1 cellular context compared by ENCODE assay signal in the genomic region with DNA sequence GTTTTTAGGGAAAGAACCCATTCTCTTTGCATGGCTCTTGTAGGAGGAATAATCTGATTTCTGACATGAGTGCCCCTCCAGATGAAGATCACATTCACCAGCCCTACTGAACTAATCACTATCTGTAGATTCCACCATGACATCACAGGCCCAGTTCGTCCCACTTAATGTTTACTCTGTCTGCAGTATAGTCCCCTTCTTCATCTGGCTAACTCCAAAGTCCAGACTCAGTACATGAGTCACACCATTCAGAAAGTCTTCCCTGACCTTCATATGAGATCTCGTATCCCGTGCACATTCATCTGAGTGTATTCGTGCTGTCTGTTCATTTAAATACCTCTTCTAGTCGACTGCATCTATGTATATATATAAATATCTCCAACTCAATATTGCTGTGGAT.
A peak's percentile ranks its signal among the peaks of the same experiment; 100 is the strongest.
TF ChIP-seq lines count a peak whose summit lies in the region.

No MANE protein-coding gene starts in this region.

TF ChIP-seq in HepG2, 621 proteins besides CTCF, POLR2A, EP300 and RAD21 (continued from another document and continues in another):
- TF ChIP-seq, protein P1, sequence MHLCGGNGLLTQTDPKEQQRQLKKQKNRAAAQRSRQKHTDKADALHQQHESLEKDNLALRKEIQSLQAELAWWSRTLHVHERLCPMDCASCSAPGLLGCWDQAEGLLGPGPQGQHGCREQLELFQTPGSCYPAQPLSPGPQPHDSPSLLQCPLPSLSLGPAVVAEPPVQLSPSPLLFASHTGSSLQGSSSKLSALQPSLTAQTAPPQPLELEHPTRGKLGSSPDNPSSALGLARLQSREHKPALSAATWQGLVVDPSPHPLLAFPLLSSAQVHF (CRISPR knock-in tag; IDR thresholded peaks at IDR 0.05) = no peak
- peak; percentile 82 for TF ChIP-seq ZBTB21 (CRISPR knock-in tag; IDR thresholded peaks at IDR 0.05)
- TF ChIP-seq ZNF121 (CRISPR knock-in tag; IDR thresholded peaks at IDR 0.05) = no peak
- peak; percentile 86 for TF ChIP-seq HNF4A (CRISPR knock-in tag; IDR thresholded peaks at IDR 0.05)
- 0 out of 2 replicates have a peak, but pooled peaks have one; percentile 47 for TF ChIP-seq HHEX (CRISPR knock-in tag; IDR thresholded peaks at IDR 0.05)
- peak; percentile 79; the same call in 1 of the 2 replicates for TF ChIP-seq JUN (CRISPR knock-in tag; IDR thresholded peaks at IDR 0.05)
- TF ChIP-seq JUNB (CRISPR knock-in tag; IDR thresholded peaks at IDR 0.05; ENCODE audit: borderline replicate concordance) = peak; percentile 66; the same call in 1 of the 2 replicates
- no peak for TF ChIP-seq SRSF1 (optimal IDR thresholded peaks at IDR 0.05; ENCODE audit: low read depth, low read length)
- peak; percentile 79 for TF ChIP-seq FOXA3 (CRISPR knock-in tag; IDR thresholded peaks at IDR 0.05)
- TF ChIP-seq NFIC (IDR thresholded peaks at IDR 0.05; ENCODE audit: low read length) = 0 out of 2 replicates have a peak, but pooled peaks have one; percentile 34
- no peak for TF ChIP-seq MBNL3 (CRISPR knock-in tag; conservative IDR thresholded peaks at IDR 0.05)
- TF ChIP-seq CHD2 (IDR thresholded peaks at IDR 0.05; ENCODE audit: low read depth, low read length) = 0 out of 2 replicates have a peak, but pooled peaks have one; percentile 40
- TF ChIP-seq ZSCAN21 (CRISPR knock-in tag; IDR thresholded peaks at IDR 0.05; ENCODE audit: borderline replicate concordance) = no peak
- TF ChIP-seq IRF2 (CRISPR knock-in tag; IDR thresholded peaks at IDR 0.05) = peak; percentile 47; the same call in 1 of the 2 replicates
- TF ChIP-seq, protein P2, sequence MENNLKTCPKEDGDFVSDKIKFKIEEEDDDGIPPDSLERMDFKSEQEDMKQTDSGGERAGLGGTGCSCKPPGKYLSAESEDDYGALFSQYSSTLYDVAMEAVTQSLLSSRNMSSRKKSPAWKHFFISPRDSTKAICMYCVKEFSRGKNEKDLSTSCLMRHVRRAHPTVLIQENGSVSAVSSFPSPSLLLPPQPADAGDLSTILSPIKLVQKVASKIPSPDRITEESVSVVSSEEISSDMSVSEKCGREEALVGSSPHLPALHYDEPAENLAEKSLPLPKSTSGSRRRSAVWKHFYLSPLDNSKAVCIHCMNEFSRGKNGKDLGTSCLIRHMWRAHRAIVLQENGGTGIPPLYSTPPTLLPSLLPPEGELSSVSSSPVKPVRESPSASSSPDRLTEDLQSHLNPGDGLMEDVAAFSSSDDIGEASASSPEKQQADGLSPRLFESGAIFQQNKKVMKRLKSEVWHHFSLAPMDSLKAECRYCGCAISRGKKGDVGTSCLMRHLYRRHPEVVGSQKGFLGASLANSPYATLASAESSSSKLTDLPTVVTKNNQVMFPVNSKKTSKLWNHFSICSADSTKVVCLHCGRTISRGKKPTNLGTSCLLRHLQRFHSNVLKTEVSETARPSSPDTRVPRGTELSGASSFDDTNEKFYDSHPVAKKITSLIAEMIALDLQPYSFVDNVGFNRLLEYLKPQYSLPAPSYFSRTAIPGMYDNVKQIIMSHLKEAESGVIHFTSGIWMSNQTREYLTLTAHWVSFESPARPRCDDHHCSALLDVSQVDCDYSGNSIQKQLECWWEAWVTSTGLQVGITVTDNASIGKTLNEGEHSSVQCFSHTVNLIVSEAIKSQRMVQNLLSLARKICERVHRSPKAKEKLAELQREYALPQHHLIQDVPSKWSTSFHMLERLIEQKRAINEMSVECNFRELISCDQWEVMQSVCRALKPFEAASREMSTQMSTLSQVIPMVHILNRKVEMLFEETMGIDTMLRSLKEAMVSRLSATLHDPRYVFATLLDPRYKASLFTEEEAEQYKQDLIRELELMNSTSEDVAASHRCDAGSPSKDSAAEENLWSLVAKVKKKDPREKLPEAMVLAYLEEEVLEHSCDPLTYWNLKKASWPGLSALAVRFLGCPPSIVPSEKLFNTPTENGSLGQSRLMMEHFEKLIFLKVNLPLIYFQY (CRISPR knock-in tag; IDR thresholded peaks at IDR 0.05; ENCODE audit: borderline replicate concordance) = peak; percentile 86; the same call in 1 of the 2 replicates
- TF ChIP-seq SIN3A (IDR thresholded peaks at IDR 0.05; ENCODE audit: borderline replicate concordance, low read depth, low read length) = no peak
- TF ChIP-seq ZNF792 (CRISPR knock-in tag; IDR thresholded peaks at IDR 0.05) = peak; percentile 97
- no peak for TF ChIP-seq GABPA (IDR thresholded peaks at IDR 0.05; ENCODE audit: low read depth, low read length)
- no peak for TF ChIP-seq GABPA (CRISPR knock-in tag; IDR thresholded peaks at IDR 0.05; ENCODE audit: low read depth)
- TF ChIP-seq FOXO1 (CRISPR knock-in tag; IDR thresholded peaks at IDR 0.05) = peak; percentile 54; the same call in 1 of the 2 replicates
- no peak for TF ChIP-seq ZNF788 (CRISPR knock-in tag; IDR thresholded peaks at IDR 0.05; ENCODE audit: borderline replicate concordance)
- TF ChIP-seq SATB2 (CRISPR knock-in tag; IDR thresholded peaks at IDR 0.05) = no peak
- 0 out of 2 replicates have a peak, but pooled peaks have one; percentile 74 for TF ChIP-seq MIER3 (CRISPR knock-in tag; IDR thresholded peaks at IDR 0.05; ENCODE audit: borderline replicate concordance)
- peak; percentile 97 for TF ChIP-seq FOSL2 (CRISPR knock-in tag; IDR thresholded peaks at IDR 0.05)
- TF ChIP-seq ZNF331 (CRISPR knock-in tag; IDR thresholded peaks at IDR 0.05) = peak; percentile 36; the same call in 1 of the 2 replicates
- TF ChIP-seq, protein P3, sequence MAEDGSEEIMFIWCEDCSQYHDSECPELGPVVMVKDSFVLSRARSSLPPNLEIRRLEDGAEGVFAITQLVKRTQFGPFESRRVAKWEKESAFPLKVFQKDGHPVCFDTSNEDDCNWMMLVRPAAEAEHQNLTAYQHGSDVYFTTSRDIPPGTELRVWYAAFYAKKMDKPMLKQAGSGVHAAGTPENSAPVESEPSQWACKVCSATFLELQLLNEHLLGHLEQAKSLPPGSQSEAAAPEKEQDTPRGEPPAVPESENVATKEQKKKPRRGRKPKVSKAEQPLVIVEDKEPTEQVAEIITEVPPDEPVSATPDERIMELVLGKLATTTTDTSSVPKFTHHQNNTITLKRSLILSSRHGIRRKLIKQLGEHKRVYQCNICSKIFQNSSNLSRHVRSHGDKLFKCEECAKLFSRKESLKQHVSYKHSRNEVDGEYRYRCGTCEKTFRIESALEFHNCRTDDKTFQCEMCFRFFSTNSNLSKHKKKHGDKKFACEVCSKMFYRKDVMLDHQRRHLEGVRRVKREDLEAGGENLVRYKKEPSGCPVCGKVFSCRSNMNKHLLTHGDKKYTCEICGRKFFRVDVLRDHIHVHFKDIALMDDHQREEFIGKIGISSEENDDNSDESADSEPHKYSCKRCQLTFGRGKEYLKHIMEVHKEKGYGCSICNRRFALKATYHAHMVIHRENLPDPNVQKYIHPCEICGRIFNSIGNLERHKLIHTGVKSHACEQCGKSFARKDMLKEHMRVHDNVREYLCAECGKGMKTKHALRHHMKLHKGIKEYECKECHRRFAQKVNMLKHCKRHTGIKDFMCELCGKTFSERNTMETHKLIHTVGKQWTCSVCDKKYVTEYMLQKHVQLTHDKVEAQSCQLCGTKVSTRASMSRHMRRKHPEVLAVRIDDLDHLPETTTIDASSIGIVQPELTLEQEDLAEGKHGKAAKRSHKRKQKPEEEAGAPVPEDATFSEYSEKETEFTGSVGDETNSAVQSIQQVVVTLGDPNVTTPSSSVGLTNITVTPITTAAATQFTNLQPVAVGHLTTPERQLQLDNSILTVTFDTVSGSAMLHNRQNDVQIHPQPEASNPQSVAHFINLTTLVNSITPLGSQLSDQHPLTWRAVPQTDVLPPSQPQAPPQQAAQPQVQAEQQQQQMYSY (CRISPR knock-in tag; IDR thresholded peaks at IDR 0.05) = no peak
- no peak for TF ChIP-seq ZNF776 (CRISPR knock-in tag; IDR thresholded peaks at IDR 0.05)
- peak; percentile 65 for TF ChIP-seq ATF1 (CRISPR knock-in tag; IDR thresholded peaks at IDR 0.05)
- TF ChIP-seq, protein P4, sequence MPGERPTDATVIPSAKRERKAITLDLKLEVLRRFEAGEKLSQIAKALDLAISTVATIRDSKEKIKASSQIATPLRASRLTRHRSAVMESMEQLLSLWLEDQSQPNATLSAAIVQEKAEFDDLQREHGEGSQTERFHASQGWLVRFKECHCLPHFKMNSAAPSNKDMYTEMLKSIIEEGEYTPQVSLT (CRISPR knock-in tag; IDR thresholded peaks at IDR 0.05; ENCODE audit: borderline replicate concordance, low read depth) = no peak
- TF ChIP-seq ZNF136 (CRISPR knock-in tag; IDR thresholded peaks at IDR 0.05; ENCODE audit: low read depth) = no peak
- TF ChIP-seq ZNF558 (CRISPR knock-in tag; IDR thresholded peaks at IDR 0.05; ENCODE audit: borderline replicate concordance) = no peak
- TF ChIP-seq TEAD3 (CRISPR knock-in tag; optimal IDR thresholded peaks at IDR 0.05; ENCODE audit: borderline replicate concordance) = peak; percentile 49
- TF ChIP-seq, protein P5, sequence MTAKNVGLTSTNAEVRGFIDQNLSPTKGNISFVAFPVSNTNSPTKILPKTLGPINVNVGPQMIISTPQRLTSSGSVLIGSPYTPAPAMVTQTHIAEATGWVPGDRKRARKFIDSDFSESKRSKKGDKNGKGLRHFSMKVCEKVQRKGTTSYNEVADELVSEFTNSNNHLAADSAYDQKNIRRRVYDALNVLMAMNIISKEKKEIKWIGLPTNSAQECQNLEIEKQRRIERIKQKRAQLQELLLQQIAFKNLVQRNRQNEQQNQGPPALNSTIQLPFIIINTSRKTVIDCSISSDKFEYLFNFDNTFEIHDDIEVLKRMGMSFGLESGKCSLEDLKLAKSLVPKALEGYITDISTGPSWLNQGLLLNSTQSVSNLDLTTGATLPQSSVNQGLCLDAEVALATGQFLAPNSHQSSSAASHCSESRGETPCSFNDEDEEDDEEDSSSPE (CRISPR knock-in tag; IDR thresholded peaks at IDR 0.05) = no peak
- TF ChIP-seq RARA (CRISPR knock-in tag; IDR thresholded peaks at IDR 0.05) = peak; percentile 58
- TF ChIP-seq ZNF235 (CRISPR knock-in tag; IDR thresholded peaks at IDR 0.05; ENCODE audit: borderline replicate concordance) = no peak
- TF ChIP-seq, protein P6, sequence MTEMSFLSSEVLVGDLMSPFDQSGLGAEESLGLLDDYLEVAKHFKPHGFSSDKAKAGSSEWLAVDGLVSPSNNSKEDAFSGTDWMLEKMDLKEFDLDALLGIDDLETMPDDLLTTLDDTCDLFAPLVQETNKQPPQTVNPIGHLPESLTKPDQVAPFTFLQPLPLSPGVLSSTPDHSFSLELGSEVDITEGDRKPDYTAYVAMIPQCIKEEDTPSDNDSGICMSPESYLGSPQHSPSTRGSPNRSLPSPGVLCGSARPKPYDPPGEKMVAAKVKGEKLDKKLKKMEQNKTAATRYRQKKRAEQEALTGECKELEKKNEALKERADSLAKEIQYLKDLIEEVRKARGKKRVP (CRISPR knock-in tag; IDR thresholded peaks at IDR 0.05) = no peak
- TF ChIP-seq, protein P7, sequence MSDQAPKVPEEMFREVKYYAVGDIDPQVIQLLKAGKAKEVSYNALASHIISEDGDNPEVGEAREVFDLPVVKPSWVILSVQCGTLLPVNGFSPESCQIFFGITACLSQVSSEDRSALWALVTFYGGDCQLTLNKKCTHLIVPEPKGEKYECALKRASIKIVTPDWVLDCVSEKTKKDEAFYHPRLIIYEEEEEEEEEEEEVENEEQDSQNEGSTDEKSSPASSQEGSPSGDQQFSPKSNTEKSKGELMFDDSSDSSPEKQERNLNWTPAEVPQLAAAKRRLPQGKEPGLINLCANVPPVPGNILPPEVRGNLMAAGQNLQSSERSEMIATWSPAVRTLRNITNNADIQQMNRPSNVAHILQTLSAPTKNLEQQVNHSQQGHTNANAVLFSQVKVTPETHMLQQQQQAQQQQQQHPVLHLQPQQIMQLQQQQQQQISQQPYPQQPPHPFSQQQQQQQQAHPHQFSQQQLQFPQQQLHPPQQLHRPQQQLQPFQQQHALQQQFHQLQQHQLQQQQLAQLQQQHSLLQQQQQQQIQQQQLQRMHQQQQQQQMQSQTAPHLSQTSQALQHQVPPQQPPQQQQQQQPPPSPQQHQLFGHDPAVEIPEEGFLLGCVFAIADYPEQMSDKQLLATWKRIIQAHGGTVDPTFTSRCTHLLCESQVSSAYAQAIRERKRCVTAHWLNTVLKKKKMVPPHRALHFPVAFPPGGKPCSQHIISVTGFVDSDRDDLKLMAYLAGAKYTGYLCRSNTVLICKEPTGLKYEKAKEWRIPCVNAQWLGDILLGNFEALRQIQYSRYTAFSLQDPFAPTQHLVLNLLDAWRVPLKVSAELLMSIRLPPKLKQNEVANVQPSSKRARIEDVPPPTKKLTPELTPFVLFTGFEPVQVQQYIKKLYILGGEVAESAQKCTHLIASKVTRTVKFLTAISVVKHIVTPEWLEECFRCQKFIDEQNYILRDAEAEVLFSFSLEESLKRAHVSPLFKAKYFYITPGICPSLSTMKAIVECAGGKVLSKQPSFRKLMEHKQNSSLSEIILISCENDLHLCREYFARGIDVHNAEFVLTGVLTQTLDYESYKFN (CRISPR knock-in tag; conservative IDR thresholded peaks at IDR 0.05) = peak; percentile 64; the same call in 1 of the 2 replicates
- peak; percentile 83 for TF ChIP-seq ESRRA (CRISPR knock-in tag; IDR thresholded peaks at IDR 0.05; ENCODE audit: low read depth)
- TF ChIP-seq ZNF572 (CRISPR knock-in tag; IDR thresholded peaks at IDR 0.05) = no peak
- TF ChIP-seq HDAC1 (CRISPR knock-in tag; IDR thresholded peaks at IDR 0.05) = 0 out of 2 replicates have a peak, but pooled peaks have one; percentile 20
- 0 out of 2 replicates have a peak, but pooled peaks have one; percentile 36 for TF ChIP-seq ZSCAN9 (CRISPR knock-in tag; IDR thresholded peaks at IDR 0.05; ENCODE audit: borderline replicate concordance)
- TF ChIP-seq, protein P8, sequence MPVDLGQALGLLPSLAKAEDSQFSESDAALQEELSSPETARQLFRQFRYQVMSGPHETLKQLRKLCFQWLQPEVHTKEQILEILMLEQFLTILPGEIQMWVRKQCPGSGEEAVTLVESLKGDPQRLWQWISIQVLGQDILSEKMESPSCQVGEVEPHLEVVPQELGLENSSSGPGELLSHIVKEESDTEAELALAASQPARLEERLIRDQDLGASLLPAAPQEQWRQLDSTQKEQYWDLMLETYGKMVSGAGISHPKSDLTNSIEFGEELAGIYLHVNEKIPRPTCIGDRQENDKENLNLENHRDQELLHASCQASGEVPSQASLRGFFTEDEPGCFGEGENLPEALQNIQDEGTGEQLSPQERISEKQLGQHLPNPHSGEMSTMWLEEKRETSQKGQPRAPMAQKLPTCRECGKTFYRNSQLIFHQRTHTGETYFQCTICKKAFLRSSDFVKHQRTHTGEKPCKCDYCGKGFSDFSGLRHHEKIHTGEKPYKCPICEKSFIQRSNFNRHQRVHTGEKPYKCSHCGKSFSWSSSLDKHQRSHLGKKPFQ (CRISPR knock-in tag; IDR thresholded peaks at IDR 0.05; ENCODE audit: insufficient replicate concordance) = peak; percentile 41
- no peak for TF ChIP-seq CBX5 (CRISPR knock-in tag; IDR thresholded peaks at IDR 0.05; ENCODE audit: borderline replicate concordance)
- TF ChIP-seq, protein P9, sequence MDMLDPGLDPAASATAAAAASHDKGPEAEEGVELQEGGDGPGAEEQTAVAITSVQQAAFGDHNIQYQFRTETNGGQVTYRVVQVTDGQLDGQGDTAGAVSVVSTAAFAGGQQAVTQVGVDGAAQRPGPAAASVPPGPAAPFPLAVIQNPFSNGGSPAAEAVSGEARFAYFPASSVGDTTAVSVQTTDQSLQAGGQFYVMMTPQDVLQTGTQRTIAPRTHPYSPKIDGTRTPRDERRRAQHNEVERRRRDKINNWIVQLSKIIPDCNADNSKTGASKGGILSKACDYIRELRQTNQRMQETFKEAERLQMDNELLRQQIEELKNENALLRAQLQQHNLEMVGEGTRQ (IDR thresholded peaks at IDR 0.05; ENCODE audit: low read depth, low read length) = no peak
- TF ChIP-seq, protein P9 (CRISPR knock-in tag; IDR thresholded peaks at IDR 0.05; ENCODE audit: borderline replicate concordance) = no peak
